In the genomic region with DNA sequence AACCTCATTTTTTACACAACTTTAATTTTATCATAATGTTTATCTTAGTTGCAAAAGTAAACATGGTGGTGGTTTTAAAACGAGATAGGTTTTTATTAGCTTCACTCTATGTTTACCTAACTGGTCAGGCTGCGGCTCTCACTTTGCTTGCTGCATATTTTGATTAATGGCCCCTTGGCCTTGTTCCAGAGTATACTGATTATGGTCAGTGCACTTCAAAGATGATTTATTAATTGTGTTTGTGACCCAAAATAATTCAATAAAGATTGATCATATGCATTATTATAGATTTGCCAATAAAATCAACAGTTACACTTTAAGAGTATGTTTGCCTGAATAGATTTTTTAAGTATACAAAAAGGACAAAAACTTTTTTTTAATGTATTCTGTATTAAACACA, we compare ENCODE assay signal across 11 cellular contexts.
DNase-seq lines count a peak whose midpoint lies in the region; ATAC-seq, FAIRE-seq and TF ChIP-seq lines count a peak whose summit lies in the region.
"Had no signal": no experiment of that assay in that cellular context is flagged by ENCODE, and none has a peak within 500 bp of the region (broad histone marks: within the 10 kb centered on the region; RNA-seq: fewer than 3 reads in every experiment).

No MANE protein-coding gene starts in this region.

- no peaks in the 10 kb centered on the region for H3K9me3 Mint-ChIP-seq in astrocyte (ENCODE audit: unreplicated experiment)
- H3K9me3 Mint-ChIP-seq: activated naive CD4-positive, alpha-beta T cell treated with anti-CD3 and anti-CD28 coated beads, Interleukin-2, amount 50 U/mL, for 24 hours had no signal

- H3K4me1 ChIP-seq in astrocyte (ENCODE audit: insufficient read depth, low read length) (no peaks in the 10 kb centered on the region), thyroid gland (no peaks in the 10 kb centered on the region)

- H3K4me3 Mint-ChIP-seq in astrocyte (ENCODE audit: unreplicated experiment), result no peak overlapping the region
- H3K4me3 Mint-ChIP-seq: activated naive CD4-positive, alpha-beta T cell treated with anti-CD3 and anti-CD28 coated beads, Interleukin-2, amount 50 U/mL, for 24 hours; CD4-positive, alpha-beta memory T cell had no signal

- H3K9me3 ChIP-seq in astrocyte (ENCODE audit: insufficient read depth, low read depth, low read length) (no peaks in the 10 kb centered on the region), thyroid gland (no peaks in the 10 kb centered on the region)

- H3K4me1 Mint-ChIP-seq in astrocyte (ENCODE audit: low read depth, unreplicated experiment), result no peaks in the 10 kb centered on the region
- H3K4me1 Mint-ChIP-seq: activated naive CD4-positive, alpha-beta T cell treated with anti-CD3 and anti-CD28 coated beads, Interleukin-2, amount 50 U/mL, for 24 hours; CD4-positive, alpha-beta memory T cell had no signal

- ATAC-seq in HG02885 (IDR thresholded peaks at IDR 0.05; ENCODE audit: poor library complexity, unreplicated experiment), result no peak

- H3K4me3 ChIP-seq in astrocyte (ENCODE audit: insufficient read depth, low read depth, low read length) (no peak overlapping the region), thyroid gland (replicated peaks in 1 of 3) (no peak overlapping the region)

- no peak overlapping the region for H3K27ac ChIP-seq in astrocyte (ENCODE audit: low read depth, low read length)
- no peak overlapping the region for H3K27ac ChIP-seq in thyroid gland
- H3K27ac ChIP-seq: HL-60 had no signal

- no peak overlapping the region for H3K9ac ChIP-seq in astrocyte (ENCODE audit: low read length)

- H3K79me2 ChIP-seq in astrocyte (ENCODE audit: insufficient read depth, low read length), result no peaks in the 10 kb centered on the region

- no peaks in the 10 kb centered on the region for H3K27me3 Mint-ChIP-seq in astrocyte (ENCODE audit: low read depth, unreplicated experiment)
- H3K27me3 Mint-ChIP-seq: activated naive CD4-positive, alpha-beta T cell treated with anti-CD3 and anti-CD28 coated beads, Interleukin-2, amount 50 U/mL, for 24 hours; CD4-positive, alpha-beta memory T cell had no signal

- FAIRE-seq in astrocyte (lab: Jason Lieb, UNC), result no peak

- TF ChIP-seq CTCF in astrocyte (IDR thresholded peaks at IDR 0.05; ENCODE audit: insufficient read depth, low read depth, low read length) (no peak), thyroid gland (IDR thresholded peaks at IDR 0.05) (no peak)

- no peaks in the 10 kb centered on the region for H3K36me3 ChIP-seq in astrocyte (ENCODE audit: insufficient read depth, low read length)
- no peaks in the 10 kb centered on the region for H3K36me3 ChIP-seq in thyroid gland

- H3K36me3 Mint-ChIP-seq in astrocyte (ENCODE audit: low read depth, unreplicated experiment), result no peaks in the 10 kb centered on the region

- no peak overlapping the region for H3K4me2 ChIP-seq in astrocyte (ENCODE audit: low read length)

- no peak overlapping the region for H3K27ac Mint-ChIP-seq in astrocyte (ENCODE audit: unreplicated experiment)
- H3K27ac Mint-ChIP-seq: activated naive CD4-positive, alpha-beta T cell treated with anti-CD3 and anti-CD28 coated beads, Interleukin-2, amount 50 U/mL, for 24 hours; CD4-positive, alpha-beta memory T cell had no signal

- H3K27me3 ChIP-seq in astrocyte (ENCODE audit: insufficient read depth, low read length) (peaks cover 2% of the 10 kb centered on the region), thyroid gland (no peaks in the 10 kb centered on the region)

- no peaks in the 10 kb centered on the region for H4K20me1 ChIP-seq in astrocyte (ENCODE audit: insufficient read depth, low read length)

- TF ChIP-seq POLR2A in thyroid gland (IDR thresholded peaks at IDR 0.05), result no peak

- no peak overlapping the region for H2AFZ ChIP-seq in astrocyte (ENCODE audit: low read depth, low read length)

- WGBS in thyroid gland, 2 donors, result 38 to 41% methylated on average over 2 of the region's 2 CpGs

- DNase-seq in H4 (ENCODE audit: low spot score) (peak; percentile 78), NCI-H2029 treated with DMSO at 0.1 percent for 48 hours (lab: John Stamatoyannopoulos, UW) (peak; percentile 47), astrocyte (ENCODE audit: low read depth) (peak; percentile 66), lung microvascular endothelial cell (ENCODE audit: low read depth in 2 of 2) (peak; percentile 55 to 58), thyroid gland (no peak), germinal center (ENCODE audit: low spot score) (no peak)
- no peak for DNase-seq in activated CD4-positive, alpha-beta T cell treated with anti-CD3 and anti-CD28 coated beads for 48 hours
- DNase-seq: CD4-positive, alpha-beta memory T cell had no signal

- intact Hi-C loops in thyroid gland (cut with DNase I), result no loop called here

Comparison
In these comparisons a context has a peak if more than half of its experiments do, and no peak if none do; other contexts are left out.
1. DNase-seq: peak in H4 (single experiment), NCI-H2029 treated with DMSO at 0.1 percent for 48 hours (single experiment), astrocyte (single experiment) and lung microvascular endothelial cell (2 of 2); none in activated CD4-positive, alpha-beta T cell treated with anti-CD3 and anti-CD28 coated beads for 48 hours (single experiment), thyroid gland (0 of 2) and germinal center (single experiment).